Comparison of ENCODE assay signal across 8 cellular contexts in the genomic region with DNA sequence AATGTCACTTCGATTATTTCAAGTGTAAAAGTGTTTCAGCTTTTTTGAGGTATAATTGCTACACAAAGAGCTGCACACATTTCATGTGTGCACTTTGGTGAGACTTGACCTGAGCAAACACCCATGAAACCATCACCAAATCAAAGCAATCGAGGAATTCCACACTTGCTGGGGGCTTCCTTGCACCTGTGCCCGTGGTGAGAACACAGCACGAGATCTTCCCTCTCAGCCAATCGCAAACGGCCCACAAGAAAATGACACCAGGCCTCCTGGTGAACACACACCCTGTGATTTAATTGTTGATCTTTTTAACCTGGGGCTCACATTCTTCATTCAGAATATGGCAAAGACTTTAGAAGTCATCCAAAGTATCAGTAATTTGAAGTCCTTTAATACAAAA. TPM values are rescaled to one million over a fixed set of nuclear protein-coding genes. Genes with fewer than 3 reads are reported as not detected.
DNase-seq lines count a peak whose midpoint lies in the region; ATAC-seq and TF ChIP-seq lines count a peak whose summit lies in the region.
"Not testable (repeated sequence)": the region's sequence is repeated elsewhere in the genome, so short reads cannot be mapped to it uniquely, and the experiment has no call there.

No MANE protein-coding gene starts in this region.

- peaks cover 27% of the 10 kb centered on the region for H3K79me2 ChIP-seq in osteoblast (ENCODE audit: insufficient read depth, low read length)

- CTCF ChIA-PET in IMR-90 (lab: Yijun Ruan, JAX); T-cell (lab: Charles Lee); activated CD8-positive, alpha-beta memory T cell treated with anti-CD3 and anti-CD28 coated beads, Interleukin-2, amount 10 ng/mL, durations not matched to agents 7 days and 5 days (lab: Charles Lee): not testable (repeated sequence)

- H3K27ac Mint-ChIP-seq in T-cell: peak overlapping the region; percentile 63 to 67
- H3K27ac Mint-ChIP-seq in activated CD8-positive, alpha-beta memory T cell treated with anti-CD3 and anti-CD28 coated beads, Interleukin-2, amount 10 ng/mL, durations not matched to agents 7 days and 5 days; activated naive CD8-positive, alpha-beta T cell treated with anti-CD3 and anti-CD28 coated beads, Interleukin-2, amount 10 ng/mL, durations not matched to agents 7 days and 5 days: not testable (repeated sequence)
- peak overlapping the region in 4 of 6 donors; percentile 46 to 71 (median 54) for H3K27ac Mint-ChIP-seq in immature natural killer cell

- not testable (repeated sequence) for H2BK5ac ChIP-seq in IMR-90 (ENCODE audit: low read depth, low read length, poor library complexity, severe bottlenecking)

- H3K27me3 ChIP-seq in BLaER1 treated with 17β-estradiol and CSF1 and Interleukin-3, amounts not matched to agents 10 nM and 100 nM; IMR-90 (ENCODE audit: control insufficient read depth, insufficient read depth, low read length); osteoblast (ENCODE audit: insufficient read depth, low read length); upper lobe of right lung: not testable (repeated sequence)

- not testable (repeated sequence) for H3K9me3 Mint-ChIP-seq in T-cell; activated CD8-positive, alpha-beta memory T cell treated with anti-CD3 and anti-CD28 coated beads, Interleukin-2, amount 10 ng/mL, durations not matched to agents 7 days and 5 days (ENCODE audit: low read depth); activated naive CD8-positive, alpha-beta T cell treated with anti-CD3 and anti-CD28 coated beads, Interleukin-2, amount 10 ng/mL, durations not matched to agents 7 days and 5 days; immature natural killer cell

- peak overlapping the region; percentile 54 to 76 (median 68); a peak in 20 of 22 replicates for H3K4me2 ChIP-seq in BLaER1 treated with 17β-estradiol and CSF1 and Interleukin-3, amounts not matched to agents 10 nM and 100 nM
- H3K4me2 ChIP-seq in IMR-90 (ENCODE audit: low read depth, low read length) (0 out of 2 replicates have a peak overlapping the region, but pooled peaks have one; percentile 30), osteoblast (ENCODE audit: insufficient read depth, low read length) (peak overlapping the region; percentile 27)

- not testable (repeated sequence) for H2BK20ac ChIP-seq in IMR-90 (ENCODE audit: low read depth, low read length)

- H2BK15ac ChIP-seq in IMR-90 (ENCODE audit: low read depth, low read length): not testable (repeated sequence)

- H2AFZ ChIP-seq in IMR-90 (replicated peaks; ENCODE audit: low read length, poor library complexity); osteoblast (ENCODE audit: low read length): not testable (repeated sequence)

- not testable (repeated sequence) for H2AK5ac ChIP-seq in IMR-90 (ENCODE audit: low read depth, low read length)

- H2AK9ac ChIP-seq in IMR-90 (replicated peaks; ENCODE audit: low read depth, low read length, poor library complexity): not testable (repeated sequence)

- H2BK120ac ChIP-seq in IMR-90 (ENCODE audit: low read depth, low read length): not testable (repeated sequence)

- not testable (repeated sequence) for H3K9ac ChIP-seq in BLaER1 treated with 17β-estradiol and CSF1 and Interleukin-3, amounts not matched to agents 10 nM and 100 nM; IMR-90 (ENCODE audit: low read depth, low read length)

- DNase-seq in IMR-90; T-cell; activated CD8-positive, alpha-beta memory T cell treated with anti-CD3 and anti-CD28 coated beads, Interleukin-2, amount 10 ng/mL, durations not matched to agents 7 days and 5 days; activated naive CD8-positive, alpha-beta T cell treated with anti-CD3 and anti-CD28 coated beads, Interleukin-2, amount 10 ng/mL, durations not matched to agents 7 days and 5 days; immature natural killer cell; osteoblast (ENCODE audit: insufficient read length, low spot score, missing footprints): not testable (repeated sequence)
- DNase-seq in upper lobe of right lung: peak; percentile 5

- H3K23ac ChIP-seq in IMR-90 (ENCODE audit: low read depth, low read length): not testable (repeated sequence)

- H3K36me3 ChIP-seq in BLaER1 treated with 17β-estradiol and CSF1 and Interleukin-3, amounts not matched to agents 10 nM and 100 nM: peaks cover 7 to 27% (median 15%) of the 10 kb centered on the region in 11 experiments
- not testable (repeated sequence) for H3K36me3 ChIP-seq in IMR-90 (ENCODE audit: control insufficient read depth, insufficient read depth, low read length); osteoblast (ENCODE audit: insufficient read depth, low read length); upper lobe of right lung

- H3K27ac ChIP-seq in BLaER1 treated with 17β-estradiol and CSF1 and Interleukin-3, amounts not matched to agents 10 nM and 100 nM; IMR-90 (ENCODE audit: insufficient read depth, low read length); osteoblast (ENCODE audit: low read depth, low read length); upper lobe of right lung: not testable (repeated sequence)

- H4K20me1 ChIP-seq in BLaER1 treated with 17β-estradiol and CSF1 and Interleukin-3, amounts not matched to agents 10 nM and 100 nM: peaks cover 59 to 88% (median 74%) of the 10 kb centered on the region in 11 experiments
- H4K20me1 ChIP-seq in IMR-90 (ENCODE audit: insufficient read depth, low read length) (peaks cover 78% of the 10 kb centered on the region), osteoblast (ENCODE audit: insufficient read depth, low read length) (peaks cover 45% of the 10 kb centered on the region)

- not testable (repeated sequence) for BruUV-seq in IMR-90 (replicated peaks; lab: Mats Ljungman, UMichigan)

- dilution Hi-C loops in IMR-90 (cut with HindIII; ENCODE audit: low sequenced_read_pairs, unreplicated experiment): not testable (repeated sequence)

- WGBS in IMR-90 (ENCODE audit: extremely low coverage in 2 of 2, insufficient read length in 1 of 2), 2 experiments: no CpG with 5 or more reads among the region's 6 CpGs

- H3K4me1 Mint-ChIP-seq in T-cell: peaks cover 35 to 41% (median 41%) of the 10 kb centered on the region in 3 donors
- peaks cover 18% of the 10 kb centered on the region for H3K4me1 Mint-ChIP-seq in activated CD8-positive, alpha-beta memory T cell treated with anti-CD3 and anti-CD28 coated beads, Interleukin-2, amount 10 ng/mL, durations not matched to agents 7 days and 5 days
- H3K4me1 Mint-ChIP-seq in activated naive CD8-positive, alpha-beta T cell treated with anti-CD3 and anti-CD28 coated beads, Interleukin-2, amount 10 ng/mL, durations not matched to agents 7 days and 5 days: peaks cover 21% of the 10 kb centered on the region
- peaks cover 38 to 48% of the 10 kb centered on the region in 2 donors for H3K4me1 Mint-ChIP-seq in immature natural killer cell

- not testable (repeated sequence) for H3K36me3 Mint-ChIP-seq in T-cell; activated naive CD8-positive, alpha-beta T cell treated with anti-CD3 and anti-CD28 coated beads, Interleukin-2, amount 10 ng/mL, durations not matched to agents 7 days and 5 days; immature natural killer cell
- H3K36me3 Mint-ChIP-seq in activated CD8-positive, alpha-beta memory T cell treated with anti-CD3 and anti-CD28 coated beads, Interleukin-2, amount 10 ng/mL, durations not matched to agents 7 days and 5 days: peaks cover 12% of the 10 kb centered on the region

- POLR2A ChIA-PET in IMR-90 (lab: Charles Lee; ENCODE audit: unreplicated experiment); T-cell (lab: Charles Lee); activated naive CD8-positive, alpha-beta T cell treated with anti-CD3 and anti-CD28 coated beads, Interleukin-2, amount 10 ng/mL, durations not matched to agents 7 days and 5 days (lab: Charles Lee): not testable (repeated sequence)

- H3K14ac ChIP-seq in IMR-90 (replicated peaks; ENCODE audit: low read depth, low read length): not testable (repeated sequence)

- H4K91ac ChIP-seq in IMR-90 (ENCODE audit: insufficient read depth, low read depth, low read length): not testable (repeated sequence)

- not testable (repeated sequence) for H3K9me1 ChIP-seq in IMR-90 (ENCODE audit: insufficient read depth, low read length)

- H3K4me3 Mint-ChIP-seq in T-cell (peak overlapping the region in 1 of 3 donors; percentile 67), immature natural killer cell (peak overlapping the region; percentile 5 to 61 (median 53))
- H3K4me3 Mint-ChIP-seq in activated CD8-positive, alpha-beta memory T cell treated with anti-CD3 and anti-CD28 coated beads, Interleukin-2, amount 10 ng/mL, durations not matched to agents 7 days and 5 days: not testable (repeated sequence)
- peak overlapping the region; percentile 45 for H3K4me3 Mint-ChIP-seq in activated naive CD8-positive, alpha-beta T cell treated with anti-CD3 and anti-CD28 coated beads, Interleukin-2, amount 10 ng/mL, durations not matched to agents 7 days and 5 days

- not testable (repeated sequence) for TF ChIP-seq RAD21 in IMR-90 (IDR thresholded peaks at IDR 0.05; ENCODE audit: low read length)

- H3K18ac ChIP-seq in IMR-90 (ENCODE audit: low read depth, low read length): not testable (repeated sequence)

- H3K4me1 ChIP-seq in BLaER1 treated with 17β-estradiol and CSF1 and Interleukin-3, amounts not matched to agents 10 nM and 100 nM: peaks cover 17 to 43% (median 24%) of the 10 kb centered on the region in 10 experiments
- H3K4me1 ChIP-seq in IMR-90 (ENCODE audit: control insufficient read depth, insufficient read depth, low read length); osteoblast (ENCODE audit: insufficient read depth, low read length); upper lobe of right lung: not testable (repeated sequence)

- not testable (repeated sequence) for H4K5ac ChIP-seq in IMR-90 (ENCODE audit: low read depth, low read length)

- peak; percentile 10 for ATAC-seq in IMR-90 (ENCODE audit: low read depth)
- ATAC-seq in T-cell (replicated peaks in 1 of 4): peak; percentile 11 to 39 (median 15)
- peak; percentile 20 for ATAC-seq in activated CD8-positive, alpha-beta memory T cell treated with anti-CD3 and anti-CD28 coated beads, Interleukin-2, amount 10 ng/mL, durations not matched to agents 7 days and 5 days
- peak; percentile 21 for ATAC-seq in activated naive CD8-positive, alpha-beta T cell treated with anti-CD3 and anti-CD28 coated beads, Interleukin-2, amount 10 ng/mL, durations not matched to agents 7 days and 5 days (ENCODE audit: low read depth)
- ATAC-seq in upper lobe of right lung: not testable (repeated sequence)

- in situ Hi-C loops in IMR-90 (cut with MboI; ENCODE audit: low sequenced_read_pairs): not testable (repeated sequence)

- not testable (repeated sequence) for H3K56ac ChIP-seq in IMR-90 (ENCODE audit: extremely low read depth, insufficient read depth, low read length)

- not testable (repeated sequence) for TF ChIP-seq CTCF in IMR-90 (conservative IDR thresholded peaks at IDR 0.05; ENCODE audit: low read depth, low read length); osteoblast (IDR thresholded peaks at IDR 0.05; ENCODE audit: extremely low read depth, low read depth, low read length); upper lobe of right lung (IDR thresholded peaks at IDR 0.05)

- H3K27me3 Mint-ChIP-seq in T-cell; activated CD8-positive, alpha-beta memory T cell treated with anti-CD3 and anti-CD28 coated beads, Interleukin-2, amount 10 ng/mL, durations not matched to agents 7 days and 5 days; activated naive CD8-positive, alpha-beta T cell treated with anti-CD3 and anti-CD28 coated beads, Interleukin-2, amount 10 ng/mL, durations not matched to agents 7 days and 5 days; immature natural killer cell (ENCODE audit: low read depth in 3 of 3): not testable (repeated sequence)

- H3K4ac ChIP-seq in IMR-90 (ENCODE audit: low read depth, low read length): not testable (repeated sequence)

- H3K4me3 ChIP-seq in BLaER1 treated with 17β-estradiol and CSF1 and Interleukin-3, amounts not matched to agents 10 nM and 100 nM; IMR-90 (ENCODE audit: insufficient read depth, low read depth, low read length); osteoblast (ENCODE audit: insufficient read depth, low read length); upper lobe of right lung: not testable (repeated sequence)

- not testable (repeated sequence) for TF ChIP-seq POLR2A in IMR-90 (IDR thresholded peaks at IDR 0.05; ENCODE audit: low read depth, low read length)

- H3K9me3 ChIP-seq in BLaER1 treated with 17β-estradiol and CSF1 and Interleukin-3, amounts not matched to agents 10 nM and 100 nM (replicated peaks in 1 of 11): peaks cover 0 to 23% (median 15%) of the 10 kb centered on the region in 11 experiments; a peak in 20 of 22 replicates
- not testable (repeated sequence) for H3K9me3 ChIP-seq in IMR-90 (ENCODE audit: control insufficient read depth, insufficient read depth, low read length); osteoblast (ENCODE audit: low read depth, low read length); upper lobe of right lung

- H3K79me1 ChIP-seq in IMR-90 (ENCODE audit: low read depth in 1 of 2, low read length in 2 of 2): peaks cover 13 to 43% of the 10 kb centered on the region in 2 experiments

- H4K8ac ChIP-seq in IMR-90 (ENCODE audit: low read depth in 2 of 2, low read length in 2 of 2): not testable (repeated sequence)

- intact Hi-C loops in IMR-90 (cut with micrococcal nuclease); upper lobe of right lung (cut with DNase I): not testable (repeated sequence)

RNA-seq across cellular contexts. Expression of a gene that starts 24.1 kb away (rescaled TPM):
- total RNA-seq in IMR-90 (2012; rRNA removed) (15.6 and 16.7 TPM in 2 replicates), T-cell (10 to 100 TPM in 1 of 5 donors, 1 to 10 TPM in 3, under 1 TPM in 1; 0.55 to 13.5 (median 3.4) TPM), osteoblast (52.2 and 54.6 TPM in 2 replicates), upper lobe of right lung (11.3 TPM)
- polyA plus RNA-seq in IMR-90 (2012; rRNA removed) (36.1 and 37.1 TPM in 2 replicates), immature natural killer cell (under 1 TPM in 1 of 3 donors, not detected in 2; 0.16 TPM)
- polyA plus RNA-seq in IMR-90 (2012; cell fraction: cytosol; rRNA removed): 24.9 and 33.9 TPM in 2 replicates
- 77.0 and 141 TPM in 2 replicates for polyA plus RNA-seq in IMR-90 (2012; cell fraction: nucleus; rRNA removed; ENCODE audit: low replicate concordance)
- 10 to 100 TPM; 56.8 to 64.0 TPM for total RNA-seq in activated CD8-positive, alpha-beta memory T cell treated with anti-CD3 and anti-CD28 coated beads, Interleukin-2, amount 10 ng/mL, durations not matched to agents 7 days and 5 days
- 10 to 100 TPM; 35.7 to 41.6 TPM for total RNA-seq in activated naive CD8-positive, alpha-beta T cell treated with anti-CD3 and anti-CD28 coated beads, Interleukin-2, amount 10 ng/mL, durations not matched to agents 7 days and 5 days

RNA-seq across cellular contexts. Expression of a gene that starts 26.0 kb away (rescaled TPM):
- total RNA-seq in IMR-90 (2012; rRNA removed): 158 and 168 TPM in 2 replicates
- polyA plus RNA-seq in IMR-90 (2012; rRNA removed): 198 and 212 TPM in 2 replicates
- 189 and 290 TPM in 2 replicates for polyA plus RNA-seq in IMR-90 (2012; cell fraction: cytosol; rRNA removed)
- polyA plus RNA-seq in IMR-90 (2012; cell fraction: nucleus; rRNA removed; ENCODE audit: low replicate concordance): 198 and 241 TPM in 2 replicates
- 100 to 1,000 TPM in 1 of 5 donors, 10 to 100 TPM in 4; 61.0 to 104 (median 92.6) TPM for total RNA-seq in T-cell
- 100 to 1,000 TPM in 1 of 2 experiments, 10 to 100 TPM in 1; 81.7 to 101 TPM for total RNA-seq in activated CD8-positive, alpha-beta memory T cell treated with anti-CD3 and anti-CD28 coated beads, Interleukin-2, amount 10 ng/mL, durations not matched to agents 7 days and 5 days
- 10 to 100 TPM; 85.6 to 87.6 TPM for total RNA-seq in activated naive CD8-positive, alpha-beta T cell treated with anti-CD3 and anti-CD28 coated beads, Interleukin-2, amount 10 ng/mL, durations not matched to agents 7 days and 5 days
- 100 to 1,000 TPM; 209 to 392 (median 236) TPM for polyA plus RNA-seq in immature natural killer cell
- total RNA-seq in osteoblast: 60.1 and 71.3 TPM in 2 replicates
- 69.5 TPM for total RNA-seq in upper lobe of right lung
